ENCODE assay signal across 8 cellular contexts in genomic region chr14:102510616-102511520, GRCh38. TPM values are rescaled to one million over a fixed set of nuclear protein-coding genes. Genes with fewer than 3 reads are reported as not detected.
DNase-seq lines count a peak whose midpoint lies in the region; ATAC-seq lines count a peak whose summit lies in the region.

No MANE protein-coding gene starts in this region.

- CTCF ChIA-PET in activated CD8-positive, alpha-beta T cell treated with anti-CD3 and anti-CD28 coated beads, Interleukin-2, amount 10 ng/mL, durations not matched to agents 7 days and 5 days (lab: Charles Lee): interaction anchor here (0.8 to 2.7 kb wide), 4 partner anchors 11 to 74 kb away, joined by 3 to 16 read pairs (median 4); no protein-coding TSS in a partner anchor

- intact Hi-C loops in left ventricle myocardium superior (cut with micrococcal nuclease): no loop called here

- H3K27ac Mint-ChIP-seq in T-helper 1 cell treated with Interleukin-12 subunit alpha and Interleukin-12 subunit beta and Interleukin-4 antibody, amounts not matched to agents 30 μg/mL and 1 μg/mL, for 36 hours: peak overlapping the region; percentile 76
- H3K27ac Mint-ChIP-seq in activated CD8-positive, alpha-beta T cell treated with anti-CD3 and anti-CD28 coated beads, Interleukin-2, amount 10 ng/mL, durations not matched to agents 7 days and 5 days: peak overlapping the region; percentile 69

- H3K9me3 Mint-ChIP-seq in T-helper 1 cell treated with Interleukin-12 subunit alpha and Interleukin-12 subunit beta and Interleukin-4 antibody, amounts not matched to agents 30 μg/mL and 1 μg/mL, for 36 hours: no peaks in the 10 kb centered on the region
- no peaks in the 10 kb centered on the region for H3K9me3 Mint-ChIP-seq in activated CD8-positive, alpha-beta T cell treated with anti-CD3 and anti-CD28 coated beads, Interleukin-2, amount 10 ng/mL, durations not matched to agents 7 days and 5 days (ENCODE audit: insufficient read depth)

- H3K4me1 Mint-ChIP-seq in T-helper 1 cell treated with Interleukin-12 subunit alpha and Interleukin-12 subunit beta and Interleukin-4 antibody, amounts not matched to agents 30 μg/mL and 1 μg/mL, for 36 hours (ENCODE audit: low read depth): peaks cover 12% of the 10 kb centered on the region
- peaks cover 16% of the 10 kb centered on the region for H3K4me1 Mint-ChIP-seq in activated CD8-positive, alpha-beta T cell treated with anti-CD3 and anti-CD28 coated beads, Interleukin-2, amount 10 ng/mL, durations not matched to agents 7 days and 5 days (ENCODE audit: low read depth)

- peak overlapping the region in 19 of 21 experiments; percentile 41 to 91 (median 82) for H3K27ac ChIP-seq in skin epidermis

- H3K27me3 Mint-ChIP-seq in T-helper 1 cell treated with Interleukin-12 subunit alpha and Interleukin-12 subunit beta and Interleukin-4 antibody, amounts not matched to agents 30 μg/mL and 1 μg/mL, for 36 hours (ENCODE audit: low read depth): no peaks in the 10 kb centered on the region
- peaks cover 5% of the 10 kb centered on the region for H3K27me3 Mint-ChIP-seq in activated CD8-positive, alpha-beta T cell treated with anti-CD3 and anti-CD28 coated beads, Interleukin-2, amount 10 ng/mL, durations not matched to agents 7 days and 5 days (ENCODE audit: low read depth)

- peak overlapping the region; percentile 85 for H3K4me3 Mint-ChIP-seq in T-helper 1 cell treated with Interleukin-12 subunit alpha and Interleukin-12 subunit beta and Interleukin-4 antibody, amounts not matched to agents 30 μg/mL and 1 μg/mL, for 36 hours
- H3K4me3 Mint-ChIP-seq in activated CD8-positive, alpha-beta T cell treated with anti-CD3 and anti-CD28 coated beads, Interleukin-2, amount 10 ng/mL, durations not matched to agents 7 days and 5 days: peak overlapping the region; percentile 83

- no peak for ATAC-seq in activated CD8-positive, alpha-beta T cell treated with anti-CD3 and anti-CD28 coated beads, Interleukin-2, amount 10 ng/mL, durations not matched to agents 7 days and 5 days
- peak; percentile 35 for ATAC-seq in left ventricle myocardium superior
- ATAC-seq in HG03139 (IDR thresholded peaks at IDR 0.05; ENCODE audit: unreplicated experiment): no peak

- POLR2A ChIA-PET in activated CD8-positive, alpha-beta T cell treated with anti-CD3 and anti-CD28 coated beads, Interleukin-2, amount 10 ng/mL, durations not matched to agents 7 days and 5 days (lab: Charles Lee): no interaction called here

- no peak for DNase-seq in T-helper 1 cell
- peak; percentile 42 for DNase-seq in activated CD8-positive, alpha-beta T cell treated with anti-CD3 and anti-CD28 coated beads, Interleukin-2, amount 10 ng/mL, durations not matched to agents 7 days and 5 days
- peak; percentile 74 for DNase-seq in left ventricle myocardium superior
- DNase-seq in SKM-1 treated with dmso at 0.1 percent for 144 hours (lab: John Stamatoyannopoulos, UW; ENCODE audit: unreplicated experiment): no peak
- DNase-seq in NCI-H446 treated with DMSO at 0.1 percent for 48 hours (lab: John Stamatoyannopoulos, UW): no peak

- H3K4me3 ChIP-seq in skin epidermis: peak overlapping the region in 6 of 7 experiments; percentile 52 to 64 (median 57)

- peaks cover 2% of the 10 kb centered on the region for H3K36me3 Mint-ChIP-seq in T-helper 1 cell treated with Interleukin-12 subunit alpha and Interleukin-12 subunit beta and Interleukin-4 antibody, amounts not matched to agents 30 μg/mL and 1 μg/mL, for 36 hours (ENCODE audit: low read depth)
- peaks cover 5% of the 10 kb centered on the region for H3K36me3 Mint-ChIP-seq in activated CD8-positive, alpha-beta T cell treated with anti-CD3 and anti-CD28 coated beads, Interleukin-2, amount 10 ng/mL, durations not matched to agents 7 days and 5 days (ENCODE audit: low read depth)

RNA-seq across cellular contexts. Expression of gene ANKRD9, which starts 1.3 kb away (rescaled TPM):
- 1 to 10 TPM; 9.7 to 10.0 TPM for total RNA-seq in activated CD8-positive, alpha-beta T cell treated with anti-CD3 and anti-CD28 coated beads, Interleukin-2, amount 10 ng/mL, durations not matched to agents 7 days and 5 days
- 167 TPM for total RNA-seq in left ventricle myocardium superior

Comparison
In these comparisons a context has a peak if more than half of its experiments do, and no peak if none do; other contexts are left out.
1. DNase-seq: peak in activated CD8-positive, alpha-beta T cell treated with anti-CD3 and anti-CD28 coated beads, Interleukin-2, amount 10 ng/mL, durations not matched to agents 7 days and 5 days (single experiment) and left ventricle myocardium superior (single experiment); none in T-helper 1 cell (0 of 5), SKM-1 treated with dmso at 0.1 percent for 144 hours (single experiment) and NCI-H446 treated with DMSO at 0.1 percent for 48 hours (single experiment).
2. RNA of gene ANKRD9, which starts 1.3 kb away (total RNA-seq): 167 TPM in left ventricle myocardium superior (single experiment); 9.7 to 10.0 TPM in activated CD8-positive, alpha-beta T cell treated with anti-CD3 and anti-CD28 coated beads, Interleukin-2, amount 10 ng/mL, durations not matched to agents 7 days and 5 days; every median in the first group is over 10 times any median in the second.